14 cellular contexts compared by ENCODE assay signal in genomic region chr14:20493634-20494033, GRCh38. TPM values are rescaled to one million over a fixed set of nuclear protein-coding genes. Genes with fewer than 3 reads are reported as not detected.
DNase-seq lines count a peak whose midpoint lies in the region; ATAC-seq and TF ChIP-seq lines count a peak whose summit lies in the region.
"Had no signal": no experiment of that assay in that cellular context is flagged by ENCODE, and none has a peak within 500 bp of the region (broad histone marks: within the 10 kb centered on the region; RNA-seq: fewer than 3 reads in every experiment).

No MANE protein-coding gene starts in this region.

- ATAC-seq in CD4-positive, CD25-positive, alpha-beta regulatory T cell (ENCODE audit: low read depth in 2 of 2) = no peak
- ATAC-seq in WTC11 (peak; percentile 41; the same call in 1 of the 2 replicates), memory B cell (ENCODE audit: low read depth) (peak; percentile 23), HG02973 (IDR thresholded peaks at IDR 0.05; ENCODE audit: unreplicated experiment) (no peak), HG03571 (IDR thresholded peaks at IDR 0.05; ENCODE audit: unreplicated experiment) (no peak)
- ATAC-seq: natural killer cell had no signal

- no peaks in the 10 kb centered on the region for H3K36me3 Mint-ChIP-seq in CD4-positive, CD25-positive, alpha-beta regulatory T cell
- H3K36me3 Mint-ChIP-seq in WTC11 = peaks cover 17% of the 10 kb centered on the region
- no peaks in the 10 kb centered on the region for H3K36me3 Mint-ChIP-seq in memory B cell
- H3K36me3 Mint-ChIP-seq: natural killer cell had no signal

- H3K4me1 ChIP-seq in CD4-positive, CD25-positive, alpha-beta regulatory T cell (ENCODE audit: control insufficient read depth, insufficient read depth, low read length, poor library complexity, severe bottlenecking) = peaks cover 16% of the 10 kb centered on the region

- DNase-seq in CD4-positive, CD25-positive, alpha-beta regulatory T cell = no peak
- DNase-seq in KG1 (lab: John Stamatoyannopoulos, UW) = peak; percentile 25
- DNase-seq in WTC11 (ENCODE audit: low spot score) = no peak
- no peak for DNase-seq in memory B cell (ENCODE audit: low spot score in 2 of 2)
- no peak for DNase-seq in GM03348 (ENCODE audit: low spot score)
- no peak for DNase-seq in NCI-H446 (lab: John Stamatoyannopoulos, UW)
- DNase-seq: activated CD8-positive, alpha-beta memory T cell treated with anti-CD3 and anti-CD28 coated beads, Interleukin-2, amount 50 U/mL, for 48 hours; erythroblast; natural killer cell; NCI-H1105 treated with DMSO at 0.1 percent for 48 hours; NK-92 treated with Interleukin-12 subunit alpha and Interleukin-12 subunit beta, amount 100 ng/mL, for 24 hours; stimulated activated CD8-positive, alpha-beta memory T cell treated with anti-CD3 and anti-CD28 coated beads, Interleukin-4, amount 100 ng/mL, for 48 hours had no signal

- no peaks in the 10 kb centered on the region for H3K9me3 ChIP-seq in CD4-positive, CD25-positive, alpha-beta regulatory T cell (ENCODE audit: control insufficient read depth in 2 of 2, low read length in 2 of 2)

- no peak for TF ChIP-seq CTCF in WTC11 (IDR thresholded peaks at IDR 0.05)

- H3K27ac ChIP-seq in CD4-positive, CD25-positive, alpha-beta regulatory T cell (ENCODE audit: insufficient read depth, low read length, poor library complexity, severe bottlenecking) = no peak overlapping the region

- peaks cover 0 to 3% (median 0%) of the 10 kb centered on the region in 7 donors for H3K9me3 Mint-ChIP-seq in CD4-positive, CD25-positive, alpha-beta regulatory T cell
- H3K9me3 Mint-ChIP-seq in WTC11 (peaks cover 20% of the 10 kb centered on the region), memory B cell (peaks cover 1% of the 10 kb centered on the region)
- H3K9me3 Mint-ChIP-seq: natural killer cell had no signal

- POLR2A ChIA-PET in WTC11 (lab: Charles Lee) = no interaction called here

- no peak overlapping the region for H3K4me3 ChIP-seq in CD4-positive, CD25-positive, alpha-beta regulatory T cell (ENCODE audit: low read depth, low read length)

- peaks cover 5 to 44% (median 14%) of the 10 kb centered on the region in 4 donors for H3K4me1 Mint-ChIP-seq in CD4-positive, CD25-positive, alpha-beta regulatory T cell
- peaks cover 41% of the 10 kb centered on the region for H3K4me1 Mint-ChIP-seq in WTC11
- H3K4me1 Mint-ChIP-seq in memory B cell = peaks cover 38% of the 10 kb centered on the region

- H3K36me3 ChIP-seq in CD4-positive, CD25-positive, alpha-beta regulatory T cell (ENCODE audit: control insufficient read depth, insufficient read depth, low read length) = no peaks in the 10 kb centered on the region

- H3K27me3 Mint-ChIP-seq in CD4-positive, CD25-positive, alpha-beta regulatory T cell = peaks cover 21% of the 10 kb centered on the region
- H3K27me3 Mint-ChIP-seq in WTC11 (ENCODE audit: low read depth) (no peaks in the 10 kb centered on the region), memory B cell (no peaks in the 10 kb centered on the region)

- CTCF ChIA-PET in WTC11 (lab: Charles Lee) = interaction anchor here (0.5 to 0.6 kb wide), 3 partner anchors 13 to 147 kb away, joined by 3 to 4 read pairs (median 3); no protein-coding TSS in a partner anchor

- peak overlapping the region in 2 of 3 donors; percentile 14 to 81 for H3K27ac Mint-ChIP-seq in CD4-positive, CD25-positive, alpha-beta regulatory T cell
- H3K27ac Mint-ChIP-seq in WTC11 = peak overlapping the region; percentile 43; the same call in 1 of the 2 replicates
- peak overlapping the region; percentile 62 for H3K27ac Mint-ChIP-seq in memory B cell
- H3K27ac Mint-ChIP-seq: natural killer cell had no signal

- no peak overlapping the region for H3K4me3 Mint-ChIP-seq in CD4-positive, CD25-positive, alpha-beta regulatory T cell
- H3K4me3 Mint-ChIP-seq in WTC11 = no peak overlapping the region
- no peak overlapping the region for H3K4me3 Mint-ChIP-seq in memory B cell
- H3K4me3 Mint-ChIP-seq: natural killer cell had no signal

- peaks cover 5% of the 10 kb centered on the region for H3K27me3 ChIP-seq in CD4-positive, CD25-positive, alpha-beta regulatory T cell (ENCODE audit: control insufficient read depth, insufficient read depth, low read length)

TF ChIP-seq in WTC11, 78 proteins besides CTCF, POLR2A, EP300 and RAD21:
- TF ChIP-seq RORB (CRISPR knock-in tag; IDR thresholded peaks at IDR 0.05) (no peak), CREM (CRISPR knock-in tag; IDR thresholded peaks at IDR 0.05) (no peak), OVOL2 (CRISPR knock-in tag; IDR thresholded peaks at IDR 0.05; ENCODE audit: borderline replicate concordance) (no peak), TCF7 (CRISPR knock-in tag; IDR thresholded peaks at IDR 0.05; ENCODE audit: low read depth) (no peak)

RNA-seq across cellular contexts. Expression of gene RNASE10, which starts 11.7 kb away (rescaled TPM):
- not detected for total RNA-seq in CD4-positive, CD25-positive, alpha-beta regulatory T cell
- under 1 TPM in 1 of 4 donors, not detected in 3; 0.33 TPM for polyA plus RNA-seq in CD4-positive, CD25-positive, alpha-beta regulatory T cell
- total RNA-seq in WTC11 (2021) = 0.82 to 1.2 TPM (median 1.0 TPM) in 3 replicates

RNA-seq across cellular contexts. Expression of gene PNP, which starts 24.4 kb away (rescaled TPM):
- total RNA-seq in CD4-positive, CD25-positive, alpha-beta regulatory T cell = 33.4 TPM
- 10 to 100 TPM; 28.8 to 42.5 (median 40.3) TPM for polyA plus RNA-seq in CD4-positive, CD25-positive, alpha-beta regulatory T cell
- 72.7 to 95.8 TPM (median 75.0 TPM) in 3 replicates for total RNA-seq in WTC11 (2021)

RNA-seq across cellular contexts. Expression of gene PIP4P1, which starts 32.4 kb away (rescaled TPM):
- total RNA-seq in CD4-positive, CD25-positive, alpha-beta regulatory T cell = 65.6 TPM
- polyA plus RNA-seq in CD4-positive, CD25-positive, alpha-beta regulatory T cell = 10 to 100 TPM; 24.7 to 38.3 (median 30.4) TPM
- total RNA-seq in WTC11 (2021) = 28.3 to 34.1 TPM (median 29.7 TPM) in 3 replicates

RNA-seq across cellular contexts. Expression of gene APEX1, which starts 38.6 kb away (rescaled TPM):
- 72.6 TPM for total RNA-seq in CD4-positive, CD25-positive, alpha-beta regulatory T cell
- polyA plus RNA-seq in CD4-positive, CD25-positive, alpha-beta regulatory T cell = 100 to 1,000 TPM in 2 of 4 donors, 10 to 100 TPM in 2; 81.8 to 121 (median 101) TPM
- total RNA-seq in WTC11 (2021) = 299 to 324 TPM (median 308 TPM) in 3 replicates

RNA-seq across cellular contexts. Expression of gene OSGEP, which starts 39.0 kb away (rescaled TPM):
- total RNA-seq in CD4-positive, CD25-positive, alpha-beta regulatory T cell = 40.8 TPM
- 10 to 100 TPM; 27.3 to 34.2 (median 32.9) TPM for polyA plus RNA-seq in CD4-positive, CD25-positive, alpha-beta regulatory T cell
- 33.3 to 40.0 TPM (median 37.3 TPM) in 3 replicates for total RNA-seq in WTC11 (2021)

Comparison
In these comparisons a context has a peak if more than half of its experiments do, and no peak if none do; other contexts are left out.
1. ATAC-seq: peak in WTC11 (single experiment) and memory B cell (single experiment); none in CD4-positive, CD25-positive, alpha-beta regulatory T cell (0 of 2), HG02973 (single experiment) and HG03571 (single experiment).
2. Peak in every context shown above with its lines, with median percentiles within 50 percentile points of each other: H3K27ac Mint-ChIP-seq.